ENCODE assay signal across 10 cellular contexts in the genomic region with DNA sequence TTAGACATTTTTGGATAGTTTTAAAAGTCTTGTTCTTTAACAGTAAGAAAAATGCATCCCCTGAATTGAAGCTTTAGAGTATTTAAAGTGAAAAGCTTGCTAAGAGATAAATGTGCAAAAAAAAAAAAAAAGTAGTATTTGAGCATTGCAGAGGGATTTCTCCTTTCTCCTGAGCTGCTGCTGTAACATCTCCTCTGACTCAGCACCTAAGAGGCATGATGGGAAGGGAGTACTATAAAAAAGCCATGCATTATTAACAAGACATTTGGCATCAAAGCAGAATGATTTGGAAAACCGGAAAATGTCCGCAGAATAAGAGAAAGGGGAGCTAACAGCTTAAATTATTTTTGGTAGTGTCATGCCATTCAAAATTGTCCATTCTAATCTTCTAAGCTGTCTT. TPM values are rescaled to one million over a fixed set of nuclear protein-coding genes. Genes with fewer than 3 reads are reported as not detected.
DNase-seq lines count a peak whose midpoint lies in the region; ATAC-seq and TF ChIP-seq lines count a peak whose summit lies in the region.
"Had no signal": no experiment of that assay in that cellular context is flagged by ENCODE, and none has a peak within 500 bp of the region (broad histone marks: within the 10 kb centered on the region; RNA-seq: fewer than 3 reads in every experiment).

No MANE protein-coding gene starts in this region.

- in situ Hi-C loops in gastrocnemius medialis (cut with MboI; ENCODE audit: low sequenced_read_pairs in 4 of 4) = no loop called here

- H3K27me3 ChIP-seq in RWPE2 (ENCODE audit: insufficient read depth, poor library complexity, severe bottlenecking) (no peaks in the 10 kb centered on the region), fibroblast of lung (ENCODE audit: control insufficient read depth, insufficient read depth, low read length) (no peaks in the 10 kb centered on the region), gastrocnemius medialis (no peaks in the 10 kb centered on the region)
- H3K27me3 ChIP-seq in CD4-positive, alpha-beta memory T cell (ENCODE audit: insufficient read depth, low read length) = no peaks in the 10 kb centered on the region
- H3K27me3 ChIP-seq in naive thymus-derived CD4-positive, alpha-beta T cell (ENCODE audit: control insufficient read depth in 2 of 2, insufficient read depth in 2 of 2, low read length in 2 of 2) = no peaks in the 10 kb centered on the region

- POLR2A ChIA-PET in CD4-positive, alpha-beta memory T cell (lab: Charles Lee; ENCODE audit: partially characterized antibody) = interaction anchor here (0.7 kb wide), 1 partner anchor 139 kb away, joined by 4 read pairs; no protein-coding TSS in a partner anchor
- POLR2A ChIA-PET in naive thymus-derived CD4-positive, alpha-beta T cell (lab: Charles Lee) = no interaction called here

- DNase-seq in HCEC 1CT = peak; percentile 59
- DNase-seq in RWPE2 (ENCODE audit: low spot score) = no peak
- peak; percentile 68 to 75 for DNase-seq in fibroblast of lung (ENCODE audit: low read depth in 2 of 2)
- no peak for DNase-seq in gastrocnemius medialis
- no peak for DNase-seq in iPS-NIHi11 (ENCODE audit: low spot score)
- DNase-seq in CD4-positive, alpha-beta memory T cell = no peak
- DNase-seq in naive thymus-derived CD4-positive, alpha-beta T cell = no peak
- DNase-seq: activated T-cell treated with anti-CD3 and anti-CD28 coated beads, Interleukin-2, amount 50 U/mL, for 1 hour; naive thymus-derived CD8-positive, alpha-beta T cell; SHP77 had no signal

- intact Hi-C loops in gastrocnemius medialis (cut with DNase I; ENCODE audit: low total_unique reads) = loop anchor here (5.0 kb wide), 1 partner anchor 86 kb away; no protein-coding TSS in a partner anchor
- intact Hi-C loops in CD4-positive, alpha-beta memory T cell (cut with micrococcal nuclease) = no loop called here
- intact Hi-C loops in naive thymus-derived CD4-positive, alpha-beta T cell (cut with micrococcal nuclease) = no loop called here

- H3K4me1 ChIP-seq in RWPE2 (ENCODE audit: insufficient read depth, poor library complexity, severe bottlenecking) = peaks cover 21% of the 10 kb centered on the region
- peaks cover 7% of the 10 kb centered on the region for H3K4me1 ChIP-seq in fibroblast of lung (ENCODE audit: control insufficient read depth, extremely low read depth, insufficient read depth, low read length)
- H3K4me1 ChIP-seq in gastrocnemius medialis = peaks cover 84 to 92% of the 10 kb centered on the region in 2 donors
- H3K4me1 ChIP-seq in CD4-positive, alpha-beta memory T cell (ENCODE audit: insufficient read depth, low read length) = peaks cover 25% of the 10 kb centered on the region
- no peaks in the 10 kb centered on the region for H3K4me1 ChIP-seq in naive thymus-derived CD4-positive, alpha-beta T cell (ENCODE audit: control insufficient read depth in 2 of 2, insufficient read depth in 2 of 2, low read length in 2 of 2)

- H3K36me3 ChIP-seq in RWPE2 (ENCODE audit: low read depth) = peaks cover 15% of the 10 kb centered on the region; the same call in 1 of the 2 replicates
- H3K36me3 ChIP-seq in fibroblast of lung (ENCODE audit: control insufficient read depth, insufficient read depth, low read length) = no peaks in the 10 kb centered on the region
- H3K36me3 ChIP-seq in gastrocnemius medialis = no peaks in the 10 kb centered on the region
- H3K36me3 ChIP-seq in CD4-positive, alpha-beta memory T cell (ENCODE audit: insufficient read depth, low read length) = no peaks in the 10 kb centered on the region
- H3K36me3 ChIP-seq in naive thymus-derived CD4-positive, alpha-beta T cell (ENCODE audit: control insufficient read depth in 2 of 3, insufficient read depth in 3 of 3, low read length in 3 of 3) = no peaks in the 10 kb centered on the region

- H4K20me1 ChIP-seq in fibroblast of lung (ENCODE audit: control insufficient read depth, extremely low read depth, insufficient read depth, low read length) = no peaks in the 10 kb centered on the region

- no peak overlapping the region for H2AFZ ChIP-seq in fibroblast of lung (ENCODE audit: low read length)

- no peak for TF ChIP-seq POLR2A in gastrocnemius medialis (IDR thresholded peaks at IDR 0.05)

- H3K27ac ChIP-seq in RWPE2 (ENCODE audit: poor library complexity, severe bottlenecking) = peak overlapping the region; percentile 13
- no peak overlapping the region for H3K27ac ChIP-seq in fibroblast of lung (ENCODE audit: insufficient read depth, low read length)
- peak overlapping the region; percentile 78 to 91 (median 82) for H3K27ac ChIP-seq in gastrocnemius medialis
- no peak overlapping the region for H3K27ac ChIP-seq in CD4-positive, alpha-beta memory T cell (ENCODE audit: low read depth, low read length)
- H3K27ac ChIP-seq in naive thymus-derived CD4-positive, alpha-beta T cell (ENCODE audit: low read depth, low read length) = no peak overlapping the region

- ATAC-seq in RWPE2 (ENCODE audit: low read depth) (peak; percentile 73), gastrocnemius medialis (peak in 1 of 2 donors; percentile 48)
- ATAC-seq in naive thymus-derived CD4-positive, alpha-beta T cell = no peak
- ATAC-seq: naive thymus-derived CD8-positive, alpha-beta T cell had no signal

- TF ChIP-seq CTCF in RWPE2 (IDR thresholded peaks at IDR 0.05; ENCODE audit: poor library complexity, severe bottlenecking) (no peak), fibroblast of lung (conservative IDR thresholded peaks at IDR 0.05 in 1 of 2, IDR thresholded peaks at IDR 0.05 in 1 of 2; ENCODE audit: low read depth in 1 of 2, low read length in 2 of 2) (no peak), gastrocnemius medialis (IDR thresholded peaks at IDR 0.05 in 4 of 5, conservative IDR thresholded peaks at IDR 0.05 in 1 of 5) (no peak)

- no peak overlapping the region for H3K4me2 ChIP-seq in fibroblast of lung (ENCODE audit: extremely low read depth, insufficient read depth, low read length)

- H3K4me3 ChIP-seq in RWPE2 (ENCODE audit: severe bottlenecking) = no peak overlapping the region
- no peak overlapping the region for H3K4me3 ChIP-seq in fibroblast of lung (replicated peaks in 1 of 4; ENCODE audit: control extremely low read depth in 1 of 4, insufficient read depth in 1 of 4, low read depth in 3 of 4, low read length in 4 of 4)
- H3K4me3 ChIP-seq in gastrocnemius medialis = no peak overlapping the region
- H3K4me3 ChIP-seq in CD4-positive, alpha-beta memory T cell (ENCODE audit: low read length in 2 of 2) = no peak overlapping the region
- no peak overlapping the region for H3K4me3 ChIP-seq in naive thymus-derived CD4-positive, alpha-beta T cell (ENCODE audit: low read length)

- H3K9me3 ChIP-seq in RWPE2 (ENCODE audit: severe bottlenecking) = no peaks in the 10 kb centered on the region
- H3K9me3 ChIP-seq in fibroblast of lung (ENCODE audit: control insufficient read depth, insufficient read depth, low read depth, low read length) = no peaks in the 10 kb centered on the region
- no peaks in the 10 kb centered on the region for H3K9me3 ChIP-seq in gastrocnemius medialis
- H3K9me3 ChIP-seq in CD4-positive, alpha-beta memory T cell (ENCODE audit: control insufficient read depth in 1 of 2, low read length in 2 of 2) = no peaks in the 10 kb centered on the region
- H3K9me3 ChIP-seq in naive thymus-derived CD4-positive, alpha-beta T cell (ENCODE audit: control insufficient read depth in 2 of 3, low read length in 3 of 3) = no peaks in the 10 kb centered on the region

- peaks cover 3 to 7% of the 10 kb centered on the region in 2 donors for H3K36me3 Mint-ChIP-seq in CD4-positive, alpha-beta memory T cell
- peaks cover 0 to 12% (median 1%) of the 10 kb centered on the region in 5 donors for H3K36me3 Mint-ChIP-seq in naive thymus-derived CD4-positive, alpha-beta T cell

- peaks cover 7 to 34% (median 28%) of the 10 kb centered on the region in 4 donors for H3K4me1 Mint-ChIP-seq in CD4-positive, alpha-beta memory T cell
- peaks cover 0 to 35% (median 17%) of the 10 kb centered on the region in 7 donors for H3K4me1 Mint-ChIP-seq in naive thymus-derived CD4-positive, alpha-beta T cell

- no peaks in the 10 kb centered on the region for H3K9me3 Mint-ChIP-seq in CD4-positive, alpha-beta memory T cell
- no peaks in the 10 kb centered on the region for H3K9me3 Mint-ChIP-seq in naive thymus-derived CD4-positive, alpha-beta T cell
- H3K9me3 Mint-ChIP-seq: naive thymus-derived CD8-positive, alpha-beta T cell had no signal

- CTCF ChIA-PET in CD4-positive, alpha-beta memory T cell (lab: Charles Lee; ENCODE audit: partially characterized antibody) = interaction anchor here (0.6 to 1.1 kb wide), 4 partner anchors 10 to 903 kb away, joined by 3 to 6 read pairs (median 4); no protein-coding TSS in a partner anchor
- CTCF ChIA-PET in naive thymus-derived CD4-positive, alpha-beta T cell (lab: Charles Lee) = interaction anchor here (0.7 kb wide), 2 partner anchors 10 to 1491 kb away, joined by 4 to 6 read pairs; no protein-coding TSS in a partner anchor

- peaks cover 26% of the 10 kb centered on the region for H3K79me2 ChIP-seq in fibroblast of lung (ENCODE audit: control insufficient read depth, insufficient read depth, low read length)

- H3K9ac ChIP-seq in fibroblast of lung (ENCODE audit: insufficient read depth, low read length) = no peak overlapping the region

- no peak overlapping the region for H3K27ac Mint-ChIP-seq in CD4-positive, alpha-beta memory T cell
- H3K27ac Mint-ChIP-seq in naive thymus-derived CD4-positive, alpha-beta T cell = no peak overlapping the region

- H3K27me3 Mint-ChIP-seq in CD4-positive, alpha-beta memory T cell = no peaks in the 10 kb centered on the region
- H3K27me3 Mint-ChIP-seq in naive thymus-derived CD4-positive, alpha-beta T cell = no peaks in the 10 kb centered on the region
- H3K27me3 Mint-ChIP-seq: naive thymus-derived CD8-positive, alpha-beta T cell had no signal

- H3K4me3 Mint-ChIP-seq in CD4-positive, alpha-beta memory T cell = no peak overlapping the region
- no peak overlapping the region for H3K4me3 Mint-ChIP-seq in naive thymus-derived CD4-positive, alpha-beta T cell
- H3K4me3 Mint-ChIP-seq: naive thymus-derived CD8-positive, alpha-beta T cell had no signal

RNA-seq across cellular contexts. Expression of gene B4GALT5, which starts 27.9 kb away (rescaled TPM):
- total RNA-seq in fibroblast of lung (19.0 and 21.0 TPM in 2 replicates), gastrocnemius medialis (10 to 100 TPM; 27.6 to 75.2 (median 56.4) TPM)
- polyA plus RNA-seq in fibroblast of lung = 28.0 and 34.1 TPM in 2 replicates
- polyA plus RNA-seq in fibroblast of lung (2012) = 15.4 and 17.2 TPM in 2 replicates
- polyA minus RNA-seq in fibroblast of lung (ENCODE audit: low replicate concordance) = 21.2 and 33.4 TPM in 2 replicates
- total RNA-seq in CD4-positive, alpha-beta memory T cell = 1 to 10 TPM; 5.5 to 6.2 TPM
- polyA plus RNA-seq in CD4-positive, alpha-beta memory T cell = 1 to 10 TPM in 1 of 2 donors, under 1 TPM in 1; 0.43 to 2.4 TPM
- 10 to 100 TPM in 2 of 5 experiments, 1 to 10 TPM in 3; 3.3 to 23.1 (median 4.6) TPM for total RNA-seq in naive thymus-derived CD4-positive, alpha-beta T cell
- under 1 TPM; 0.14 to 0.37 TPM for polyA plus RNA-seq in naive thymus-derived CD4-positive, alpha-beta T cell

Comparison
In these comparisons a context has a peak if more than half of its experiments do, and no peak if none do; other contexts are left out.
1. DNase-seq: peak in HCEC 1CT (single experiment) and fibroblast of lung (2 of 2); none in RWPE2 (single experiment), gastrocnemius medialis (0 of 2), iPS-NIHi11 (single experiment), CD4-positive, alpha-beta memory T cell (0 of 5) and naive thymus-derived CD4-positive, alpha-beta T cell (0 of 9).
2. H3K27ac ChIP-seq: peak in RWPE2 (single experiment) and gastrocnemius medialis (4 of 4); none in fibroblast of lung (single experiment), CD4-positive, alpha-beta memory T cell (single experiment) and naive thymus-derived CD4-positive, alpha-beta T cell (single experiment).